ENCODE assay signal across 28 cellular contexts in genomic region chr12:38761111-38761510, GRCh38.
"Had no signal": no experiment of that assay in that cellular context is flagged by ENCODE, and none has a peak within 500 bp of the region (broad histone marks: within the 10 kb centered on the region; RNA-seq: fewer than 3 reads in every experiment).

No MANE protein-coding gene starts in this region.

- FAIRE-seq: small intestine, urothelium cell line had no signal

- H2AFZ ChIP-seq: neural progenitor cell, parathyroid adenoma had no signal

- ATAC-seq: psoas muscle; right cardiac atrium; right lobe of liver; stimulated activated effector memory CD8-positive, alpha-beta T cell treated with anti-CD3 and anti-CD28 coated beads, Interleukin-12 subunit alpha, Interleukin-12 subunit beta, amount 100 ng/mL, for 72 hours; stimulated activated naive B cell treated with anti-CD40 and anti-IgM and Interleukin-4, amounts not matched to agents 10 μg/mL and 1 μg/mL and 100 μg/mL, for 72 hours had no signal

- H3K9me3 Mint-ChIP-seq: nephron; neural progenitor cell; stimulated activated naive B cell treated with anti-CD40 and anti-IgM and Interleukin-4, amounts not matched to agents 10 μg/mL and 1 μg/mL and 100 μg/mL, for 72 hours had no signal

- H3K4me2 ChIP-seq: neural progenitor cell had no signal

- DNase-seq: occipital lobe; ovary; posterior cingulate gyrus; psoas muscle; right cardiac atrium; right lobe of liver; sigmoid colon; small intestine; stimulated activated CD4-positive, alpha-beta T cell treated with anti-CD3 and anti-CD28 coated beads, Interleukin-15, amount 100 ng/mL, for 24 hours; stimulated activated CD4-positive, alpha-beta T cell treated with anti-CD3 and anti-CD28 coated beads, Interleukin-2, amount 100 ng/mL, for 24 hours; stimulated activated CD4-positive, alpha-beta T cell treated with anti-CD3 and anti-CD28 coated beads, Interleukin-2, amount 100 ng/mL, for 48 hours; stimulated activated CD4-positive, alpha-beta T cell treated with anti-CD3 and anti-CD28 coated beads, Interleukin-4, amount 100 ng/mL, for 24 hours; stimulated activated naive B cell treated with anti-CD40 and anti-IgM and Interleukin-4, amounts not matched to agents 10 μg/mL and 1 μg/mL and 100 μg/mL, for 72 hours; stimulated activated naive CD4-positive, alpha-beta T cell treated with Interleukin-2 at 50 U/mL for 16 hours; stomach; thyroid gland; trophoblast cell; upper lobe of left lung had no signal

- H3K4me3 Mint-ChIP-seq: nephron; neural progenitor cell; stimulated activated effector memory CD8-positive, alpha-beta T cell treated with anti-CD3 and anti-CD28 coated beads, Interleukin-12 subunit alpha, Interleukin-12 subunit beta, amount 100 ng/mL, for 72 hours; stimulated activated naive B cell treated with anti-CD40 and anti-IgM and Interleukin-4, amounts not matched to agents 10 μg/mL and 1 μg/mL and 100 μg/mL, for 72 hours; stimulated activated naive CD8-positive, alpha-beta T cell treated with anti-CD3 and anti-CD28 coated beads, Interleukin-15, Interleukin-2, amounts not matched to agents 100 ng/mL and 50 ng/mL, for 24 hours had no signal

- H3K36me3 Mint-ChIP-seq: stimulated activated effector memory CD8-positive, alpha-beta T cell treated with anti-CD3 and anti-CD28 coated beads, Interleukin-12 subunit alpha, Interleukin-12 subunit beta, amount 100 ng/mL, for 72 hours had no signal

- H3K79me2 ChIP-seq: parathyroid adenoma had no signal

- H3K27me3 Mint-ChIP-seq: progenitor cell of endocrine pancreas; stimulated activated naive B cell treated with anti-CD40 and anti-IgM and Interleukin-4, amounts not matched to agents 10 μg/mL and 1 μg/mL and 100 μg/mL, for 72 hours; stimulated activated naive CD8-positive, alpha-beta T cell treated with anti-CD3 and anti-CD28 coated beads, Interleukin-15, Interleukin-2, amounts not matched to agents 100 ng/mL and 50 ng/mL, for 24 hours had no signal

- H3K9ac ChIP-seq: neural progenitor cell, parathyroid adenoma had no signal

- H3K9me3 ChIP-seq: ovary, psoas muscle, right lobe of liver, sigmoid colon, stomach, thoracic aorta, thyroid gland, tibial nerve, upper lobe of left lung, vagina had no signal

- H3K4me1 ChIP-seq: neural progenitor cell, parathyroid adenoma, psoas muscle, right lobe of liver, sigmoid colon, stomach, thyroid gland, tibial nerve, upper lobe of left lung, vagina had no signal

- H3K27ac ChIP-seq: neural progenitor cell, ovary, parathyroid adenoma, psoas muscle, right lobe of liver, sigmoid colon, stomach, thoracic aorta, thyroid gland, tibial nerve, upper lobe of left lung, vagina had no signal

- H3K4me3 ChIP-seq: neural progenitor cell, ovary, psoas muscle, right lobe of liver, sigmoid colon, stomach, thoracic aorta, thyroid gland, tibial nerve, upper lobe of left lung, vagina had no signal

- H3K27me3 ChIP-seq: neural progenitor cell, ovary, right lobe of liver, sigmoid colon, stomach, thyroid gland, tibial nerve, upper lobe of left lung, vagina had no signal

- H3K36me3 ChIP-seq: neural progenitor cell, ovary, thoracic aorta, vagina had no signal

- H3K27ac Mint-ChIP-seq: nephron; neural progenitor cell; progenitor cell of endocrine pancreas; stimulated activated effector memory CD8-positive, alpha-beta T cell treated with anti-CD3 and anti-CD28 coated beads, Interleukin-12 subunit alpha, Interleukin-12 subunit beta, amount 100 ng/mL, for 72 hours; stimulated activated naive B cell treated with anti-CD40 and anti-IgM and Interleukin-4, amounts not matched to agents 10 μg/mL and 1 μg/mL and 100 μg/mL, for 72 hours; stimulated activated naive CD8-positive, alpha-beta T cell treated with anti-CD3 and anti-CD28 coated beads, Interleukin-15, Interleukin-2, amounts not matched to agents 100 ng/mL and 50 ng/mL, for 24 hours had no signal

- H3K4me1 Mint-ChIP-seq: nephron; neural progenitor cell; stimulated activated effector memory CD8-positive, alpha-beta T cell treated with anti-CD3 and anti-CD28 coated beads, Interleukin-12 subunit alpha, Interleukin-12 subunit beta, amount 100 ng/mL, for 72 hours; stimulated activated naive B cell treated with anti-CD40 and anti-IgM and Interleukin-4, amounts not matched to agents 10 μg/mL and 1 μg/mL and 100 μg/mL, for 72 hours had no signal
